ENCODE assay signal across 14 cellular contexts in genomic region chr11:33670250-33671011, GRCh38. TPM values are rescaled to one million over a fixed set of nuclear protein-coding genes. Genes with fewer than 3 reads are reported as not detected.
DNase-seq lines count a peak whose midpoint lies in the region; ATAC-seq, FAIRE-seq and TF ChIP-seq lines count a peak whose summit lies in the region.
"Had no signal": no experiment of that assay in that cellular context is flagged by ENCODE, and none has a peak within 500 bp of the region (broad histone marks: within the 10 kb centered on the region; RNA-seq: fewer than 3 reads in every experiment).

No MANE protein-coding gene starts in this region.

- H3K9me3 Mint-ChIP-seq in endothelial cell (ENCODE audit: unreplicated experiment) = no peaks in the 10 kb centered on the region
- H3K9me3 Mint-ChIP-seq: CD8-positive, alpha-beta memory T cell; endodermal cell had no signal

- no peaks in the 10 kb centered on the region for H3K4me1 Mint-ChIP-seq in endothelial cell (ENCODE audit: unreplicated experiment)
- H3K4me1 Mint-ChIP-seq: CD8-positive, alpha-beta memory T cell; endodermal cell had no signal

- no peaks in the 10 kb centered on the region for H3K27me3 Mint-ChIP-seq in endothelial cell (ENCODE audit: unreplicated experiment)

- peak; percentile 82 for DNase-seq in COLO829 (ENCODE audit: low spot score)
- peak; percentile 26 for DNase-seq in HTR-8/SVneo (ENCODE audit: insufficient read length, low spot score)
- DNase-seq in amniotic stem cell (lab: John Stamatoyannopoulos, UW) = peak; percentile 38
- peak; percentile 74 for DNase-seq in hepatic stellate cell (ENCODE audit: low spot score)
- DNase-seq in NCI-H345 (lab: John Stamatoyannopoulos, UW) = no peak
- no peak for DNase-seq in endothelial cell (ENCODE audit: low spot score)
- DNase-seq in NCI-H187 treated with DMSO at 0.1 percent for 48 hours (lab: John Stamatoyannopoulos, UW) = no peak
- DNase-seq: CD8-positive, alpha-beta memory T cell; midbrain; stimulated activated CD4-positive, alpha-beta T cell treated with anti-CD3 and anti-CD28 coated beads, Interleukin-4, amount 100 ng/mL, for 1 hour; stomach had no signal

- H3K27ac Mint-ChIP-seq in endothelial cell (ENCODE audit: unreplicated experiment) = no peak overlapping the region
- H3K27ac Mint-ChIP-seq: CD8-positive, alpha-beta memory T cell; endodermal cell had no signal

- no peak overlapping the region for H3K4me3 Mint-ChIP-seq in endothelial cell (ENCODE audit: unreplicated experiment)
- H3K4me3 Mint-ChIP-seq: CD8-positive, alpha-beta memory T cell; endodermal cell had no signal

- TF ChIP-seq POLR2A in GM18505 (IDR thresholded peaks at IDR 0.05; ENCODE audit: borderline replicate concordance, extremely low read depth, insufficient read depth, insufficient read length) = no peak

- FAIRE-seq in HTR-8/SVneo (lab: Jason Lieb, UNC) = no peak
- FAIRE-seq: H1 had no signal

- ATAC-seq in GM18505 (IDR thresholded peaks at IDR 0.05; ENCODE audit: unreplicated experiment) = no peak

- peaks cover 8% of the 10 kb centered on the region for H3K36me3 Mint-ChIP-seq in endothelial cell (ENCODE audit: low read depth, unreplicated experiment)
- H3K36me3 Mint-ChIP-seq: CD8-positive, alpha-beta memory T cell had no signal

- no peak for TF ChIP-seq CTCF in endothelial cell (IDR thresholded peaks at IDR 0.05; ENCODE audit: unreplicated experiment)

RNA-seq across cellular contexts. Expression of gene C11orf91, which starts 30.2 kb away (rescaled TPM):
- total RNA-seq in endothelial cell (ENCODE audit: unreplicated experiment) = not detected
- total RNA-seq: CD8-positive, alpha-beta memory T cell; H1; stomach had no signal

Comparison
In these comparisons a context has a peak if more than half of its experiments do, and no peak if none do; other contexts are left out.
1. DNase-seq: peak in COLO829 (single experiment), HTR-8/SVneo (single experiment), amniotic stem cell (single experiment) and hepatic stellate cell (single experiment); none in NCI-H345 (single experiment), endothelial cell (single experiment) and NCI-H187 treated with DMSO at 0.1 percent for 48 hours (single experiment).